Comparison of ENCODE assay signal across 12 cellular contexts in the genomic region with DNA sequence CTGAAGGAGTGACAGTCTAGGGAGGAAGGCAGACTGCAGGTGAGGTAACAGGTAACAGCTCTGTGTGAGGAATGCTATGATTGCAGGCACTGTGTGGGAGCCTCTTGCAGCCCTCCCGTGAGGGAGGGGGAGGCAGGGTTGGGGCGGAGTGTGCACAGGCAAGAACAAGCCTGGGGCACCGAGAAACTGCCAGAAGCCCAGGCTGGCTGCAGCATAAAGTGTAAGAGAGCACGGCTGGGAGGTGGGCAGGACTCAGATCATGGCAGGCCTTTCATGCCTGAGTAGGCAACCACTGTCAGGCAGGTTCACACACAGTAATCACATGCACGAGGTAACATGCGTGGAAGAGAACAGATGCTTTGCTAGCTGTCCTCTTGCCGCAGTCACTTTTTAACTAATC. TPM values are rescaled to one million over a fixed set of nuclear protein-coding genes. Genes with fewer than 3 reads are reported as not detected.
A peak's percentile ranks its signal among the peaks of the same experiment; 100 is the strongest.
DNase-seq lines count a peak whose midpoint lies in the region; ATAC-seq, FAIRE-seq and TF ChIP-seq lines count a peak whose summit lies in the region.
"Had no signal": no experiment of that assay in that cellular context is flagged by ENCODE, and none has a peak within 500 bp of the region (broad histone marks: within the 10 kb centered on the region; RNA-seq: fewer than 3 reads in every experiment).

No MANE protein-coding gene starts in this region.

- no peaks in the 10 kb centered on the region for H3K9me2 ChIP-seq in SK-N-SH

- no peaks in the 10 kb centered on the region for H3K79me2 ChIP-seq in SK-N-SH (ENCODE audit: insufficient read depth)

- no peaks in the 10 kb centered on the region for H3F3A ChIP-seq in SK-N-SH (replicated peaks; ENCODE audit: insufficient read depth)

- peak; percentile 25 for DNase-seq in SK-N-SH
- no peak for DNase-seq in mucosa of descending colon
- DNase-seq in T-helper 2 cell treated with Interferon-gamma antibody and Interleukin-4, amounts not matched to agents 5 μg/mL and 100 μg/mL, for 36 hours (ENCODE audit: low spot score): no peak
- no peak for DNase-seq in HTR-8/SVneo (ENCODE audit: insufficient read length, low spot score)
- DNase-seq: DND-41, dorsolateral prefrontal cortex, MM.1S, T-helper 1 cell had no signal

- POLR2A ChIA-PET in SK-N-SH (lab: Yijun Ruan, JAX): no interaction called here

- H3K27me3 Mint-ChIP-seq in T-helper 2 cell treated with Interferon-gamma antibody and Interleukin-4, amounts not matched to agents 5 μg/mL and 100 μg/mL, for 36 hours (ENCODE audit: low read depth): peaks cover 43% of the 10 kb centered on the region

- CTCF ChIA-PET in SK-N-SH (lab: Yijun Ruan, JAX): interaction anchor here (4.1 kb wide), 1 partner anchor 11 kb away, joined by 23 read pairs; no protein-coding TSS in a partner anchor

- H2AFZ ChIP-seq in SK-N-SH (ENCODE audit: low read depth): no peak overlapping the region

- H3K4me3 Mint-ChIP-seq in T-helper 2 cell treated with Interferon-gamma antibody and Interleukin-4, amounts not matched to agents 5 μg/mL and 100 μg/mL, for 36 hours: no peak overlapping the region

- H3K9ac ChIP-seq in SK-N-SH: no peak overlapping the region

- H3K4me3 ChIP-seq in SK-N-SH (ENCODE audit: low read depth in 2 of 2, low read length in 1 of 2): no peak overlapping the region
- H3K4me3 ChIP-seq in mucosa of descending colon: no peak overlapping the region
- H3K4me3 ChIP-seq: dorsolateral prefrontal cortex had no signal

- no peak overlapping the region for H3K27ac Mint-ChIP-seq in T-helper 2 cell treated with Interferon-gamma antibody and Interleukin-4, amounts not matched to agents 5 μg/mL and 100 μg/mL, for 36 hours

- H3K27me3 ChIP-seq in SK-N-SH (ENCODE audit: insufficient read depth): peaks cover 37% of the 10 kb centered on the region; the same call in 1 of the 2 replicates

- peaks cover 6% of the 10 kb centered on the region for H3K4me1 Mint-ChIP-seq in T-helper 2 cell treated with Interferon-gamma antibody and Interleukin-4, amounts not matched to agents 5 μg/mL and 100 μg/mL, for 36 hours (ENCODE audit: low read depth)

- TF ChIP-seq EP300 in SK-N-SH (IDR thresholded peaks at IDR 0.05; ENCODE audit: borderline replicate concordance in 1 of 2, low read depth in 1 of 2, low read length in 1 of 2): no peak

- intact Hi-C loops in mucosa of descending colon (cut with DNase I, micrococcal nuclease): no loop called here

- no peak for TF ChIP-seq RAD21 in SK-N-SH (IDR thresholded peaks at IDR 0.05; ENCODE audit: low read length)

- H3K27ac ChIP-seq in SK-N-SH (ENCODE audit: low read depth in 2 of 2, low read length in 1 of 2): no peak overlapping the region
- H3K27ac ChIP-seq: dorsolateral prefrontal cortex had no signal

- TF ChIP-seq CTCF in SK-N-SH (IDR thresholded peaks at IDR 0.05): no peak
- no peak for TF ChIP-seq CTCF in mucosa of descending colon (IDR thresholded peaks at IDR 0.05)

- no peaks in the 10 kb centered on the region for H3K36me3 Mint-ChIP-seq in T-helper 2 cell treated with Interferon-gamma antibody and Interleukin-4, amounts not matched to agents 5 μg/mL and 100 μg/mL, for 36 hours (ENCODE audit: low read depth)

- no peaks in the 10 kb centered on the region for H3K9me3 Mint-ChIP-seq in T-helper 2 cell treated with Interferon-gamma antibody and Interleukin-4, amounts not matched to agents 5 μg/mL and 100 μg/mL, for 36 hours

- no peaks in the 10 kb centered on the region for H4K20me1 ChIP-seq in SK-N-SH (ENCODE audit: insufficient read depth)

- H3K4me2 ChIP-seq in SK-N-SH: no peak overlapping the region

- H3K36me3 ChIP-seq in SK-N-SH (replicated peaks in 1 of 2; ENCODE audit: control insufficient read depth in 1 of 2, insufficient read depth in 2 of 2, low read length in 1 of 2): no peaks in the 10 kb centered on the region
- H3K36me3 ChIP-seq in mucosa of descending colon (ENCODE audit: low read depth): no peaks in the 10 kb centered on the region

- 69% methylated on average over 7 of the region's 7 CpGs for WGBS in SK-N-SH (ENCODE audit: low lambda C conversion rate)

- H3K4me1 ChIP-seq in SK-N-SH (ENCODE audit: control insufficient read depth in 1 of 2, insufficient read depth in 2 of 2, low read depth in 1 of 2, low read length in 1 of 2): peaks cover 0 to 5% of the 10 kb centered on the region in 2 experiments; a peak in 1 of 4 replicates
- no peaks in the 10 kb centered on the region for H3K4me1 ChIP-seq in mucosa of descending colon (ENCODE audit: low read depth)

- H3K9me3 ChIP-seq in SK-N-SH (no peaks in the 10 kb centered on the region), mucosa of descending colon (no peaks in the 10 kb centered on the region)

- no peak for FAIRE-seq in HTR-8/SVneo (lab: Jason Lieb, UNC)

- peak; percentile 54 for ATAC-seq in GM19035 (IDR thresholded peaks at IDR 0.05; ENCODE audit: unreplicated experiment)
- peak; percentile 42 for ATAC-seq in HG03060 (IDR thresholded peaks at IDR 0.05; ENCODE audit: low read depth, unreplicated experiment)
- ATAC-seq in mucosa of descending colon: peak; percentile 66
- no peak for ATAC-seq in HG02571 (IDR thresholded peaks at IDR 0.05; ENCODE audit: unreplicated experiment)
- no peak for ATAC-seq in HG02973 (IDR thresholded peaks at IDR 0.05; ENCODE audit: unreplicated experiment)

TF ChIP-seq in SK-N-SH, 30 proteins besides CTCF, POLR2A, EP300 and RAD21:
- no peak for TF ChIP-seq GATA2 (CRISPR knock-in tag; IDR thresholded peaks at IDR 0.05)
- TF ChIP-seq MXI1 (IDR thresholded peaks at IDR 0.05; ENCODE audit: low read depth, low read length): peak; percentile 14; the same call in 1 of the 2 replicates
- TF ChIP-seq NRF1 (IDR thresholded peaks at IDR 0.05; ENCODE audit: low read depth, low read length): no peak
- TF ChIP-seq RXRA (IDR thresholded peaks at IDR 0.05; ENCODE audit: borderline replicate concordance, low read depth): no peak
- TF ChIP-seq, protein P1, sequence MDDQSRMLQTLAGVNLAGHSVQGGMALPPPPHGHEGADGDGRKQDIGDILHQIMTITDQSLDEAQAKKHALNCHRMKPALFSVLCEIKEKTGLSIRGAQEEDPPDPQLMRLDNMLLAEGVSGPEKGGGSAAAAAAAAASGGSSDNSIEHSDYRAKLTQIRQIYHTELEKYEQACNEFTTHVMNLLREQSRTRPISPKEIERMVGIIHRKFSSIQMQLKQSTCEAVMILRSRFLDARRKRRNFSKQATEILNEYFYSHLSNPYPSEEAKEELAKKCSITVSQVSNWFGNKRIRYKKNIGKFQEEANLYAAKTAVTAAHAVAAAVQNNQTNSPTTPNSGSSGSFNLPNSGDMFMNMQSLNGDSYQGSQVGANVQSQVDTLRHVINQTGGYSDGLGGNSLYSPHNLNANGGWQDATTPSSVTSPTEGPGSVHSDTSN (IDR thresholded peaks at IDR 0.05): no peak

RNA-seq across cellular contexts. Expression of a gene that starts 11.3 kb away (rescaled TPM):
- not detected in 2 replicates for polyA plus RNA-seq in SK-N-SH (2012; rRNA removed)
- polyA plus RNA-seq in SK-N-SH (2012; cell fraction: cytosol; rRNA removed): not detected in 2 replicates
- not detected in 2 replicates for polyA plus RNA-seq in SK-N-SH (2012; cell fraction: nucleus; rRNA removed)
- 1 to 10 TPM in 2 of 3 donors, under 1 TPM in 1; 0.38 to 4.8 (median 3.9) TPM for total RNA-seq in mucosa of descending colon

RNA-seq across cellular contexts. Expression of a gene that starts 17.9 kb away (rescaled TPM):
- polyA plus RNA-seq in SK-N-SH (2012; rRNA removed): not detected in 2 replicates
- 0.01 TPM in 1 of 2 replicates, not detected in the other for polyA plus RNA-seq in SK-N-SH (2012; cell fraction: cytosol; rRNA removed)
- not detected in 2 replicates for polyA plus RNA-seq in SK-N-SH (2012; cell fraction: nucleus; rRNA removed)
- total RNA-seq in mucosa of descending colon: 10 to 100 TPM in 2 of 3 donors, 1 to 10 TPM in 1; 6.5 to 26.1 (median 17.7) TPM
- total RNA-seq: dorsolateral prefrontal cortex had no signal

RNA-seq across cellular contexts. Expression of a gene that starts 38.4 kb away (rescaled TPM):
- polyA plus RNA-seq in SK-N-SH (2012; rRNA removed): 0.15 and 0.24 TPM in 2 replicates
- 0.14 and 0.19 TPM in 2 replicates for polyA plus RNA-seq in SK-N-SH (2012; cell fraction: cytosol; rRNA removed)
- polyA plus RNA-seq in SK-N-SH (2012; cell fraction: nucleus; rRNA removed): 0.24 and 0.29 TPM in 2 replicates
- total RNA-seq in mucosa of descending colon: 1 to 10 TPM in 1 of 3 donors, under 1 TPM in 2; 0.69 to 1.3 (median 0.76) TPM

Comparison
In these comparisons a context has a peak if more than half of its experiments do, and no peak if none do; other contexts are left out.
1. ATAC-seq: peak in GM19035 (single experiment), HG03060 (single experiment) and mucosa of descending colon (single experiment); none in HG02571 (single experiment) and HG02973 (single experiment).